In the genomic region with DNA sequence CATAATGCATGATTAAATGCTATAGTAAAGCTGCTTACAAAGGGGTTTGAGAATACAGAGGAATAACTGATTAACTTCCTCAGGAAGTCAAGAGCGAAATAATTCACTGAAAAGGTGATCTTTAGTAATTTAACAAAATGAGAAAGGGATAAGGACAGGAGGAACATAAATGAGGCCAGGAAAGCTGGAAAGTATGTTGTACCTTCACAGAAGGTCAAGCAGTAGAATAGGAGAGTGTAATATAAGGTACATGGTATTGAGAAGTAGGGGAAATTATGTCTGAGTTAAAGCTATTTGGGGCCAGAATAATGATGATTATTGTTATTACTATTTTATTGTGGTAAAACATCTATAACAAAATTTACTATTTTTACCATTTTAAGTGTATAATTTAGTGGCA, we compare ENCODE assay signal across 17 cellular contexts. TPM values are rescaled to one million over a fixed set of nuclear protein-coding genes. Genes with fewer than 3 reads are reported as not detected.
A peak's percentile ranks its signal among the peaks of the same experiment; 100 is the strongest.
DNase-seq lines count a peak whose midpoint lies in the region; ATAC-seq and FAIRE-seq lines count a peak whose summit lies in the region.
"Had no signal": no experiment of that assay in that cellular context is flagged by ENCODE, and none has a peak within 500 bp of the region (broad histone marks: within the 10 kb centered on the region; RNA-seq: fewer than 3 reads in every experiment).

No MANE protein-coding gene starts in this region.

- H3K36me3 Mint-ChIP-seq in activated T-cell treated with anti-CD3 and anti-CD28 coated beads, Interleukin-2, amount 50 U/mL, for 24 hours (ENCODE audit: low read depth): peaks cover 29% of the 10 kb centered on the region
- peaks cover 8% of the 10 kb centered on the region for H3K36me3 Mint-ChIP-seq in T-helper 17 cell (ENCODE audit: low read depth)
- peaks cover 0 to 4% of the 10 kb centered on the region in 2 donors for H3K36me3 Mint-ChIP-seq in naive B cell

- ATAC-seq in T-helper 17 cell (no peak), naive B cell (ENCODE audit: low read depth in 2 of 2) (no peak)
- ATAC-seq: A549, HCT116, K562 had no signal

- H3K27ac Mint-ChIP-seq in activated T-cell treated with anti-CD3 and anti-CD28 coated beads, Interleukin-2, amount 50 U/mL, for 24 hours: peak overlapping the region; percentile 100
- H3K27ac Mint-ChIP-seq in T-helper 17 cell (peak overlapping the region; percentile 29), naive B cell (peak overlapping the region; percentile 3 to 90 (median 50))

- H3K4me1 Mint-ChIP-seq in activated T-cell treated with anti-CD3 and anti-CD28 coated beads, Interleukin-2, amount 50 U/mL, for 24 hours (ENCODE audit: low read depth): peaks cover 58% of the 10 kb centered on the region
- peaks cover 34% of the 10 kb centered on the region for H3K4me1 Mint-ChIP-seq in T-helper 17 cell
- H3K4me1 Mint-ChIP-seq in naive B cell: peaks cover 36 to 68% (median 64%) of the 10 kb centered on the region in 3 donors

- H3K4me3 Mint-ChIP-seq in activated T-cell treated with anti-CD3 and anti-CD28 coated beads, Interleukin-2, amount 50 U/mL, for 24 hours: peak overlapping the region; percentile 42
- H3K4me3 Mint-ChIP-seq in T-helper 17 cell (no peak overlapping the region), naive B cell (peak overlapping the region in 2 of 8 donors; percentile 5 to 48)

- FAIRE-seq in GM18507 (lab: Jason Lieb, UNC): peak; percentile 29
- FAIRE-seq: A549, K562 had no signal

- DNase-seq in activated T-cell treated with anti-CD3 and anti-CD28 coated beads, Interleukin-2, amount 50 U/mL, for 24 hours: no peak
- DNase-seq in activated T-cell treated with anti-CD3 and anti-CD28 coated beads for 4 hours (no peak), GM18507 (ENCODE audit: extremely low spot score, insufficient read length, low read depth) (no peak), T-helper 17 cell (no peak), naive B cell (no peak), SIG-M5 (lab: John Stamatoyannopoulos, UW) (no peak), NCI-H69 (lab: John Stamatoyannopoulos, UW) (no peak), anterior cingulate cortex (lab: John Stamatoyannopoulos, UW) (no peak)
- DNase-seq: Caco-2, DMS53, GM23248, NCI-H1092, NCI-H1694, NCI-H345 had no signal

- no peaks in the 10 kb centered on the region for H3K9me3 ChIP-seq in T-helper 17 cell (ENCODE audit: control insufficient read depth, low read length, poor library complexity, severe bottlenecking)
- H3K9me3 ChIP-seq: A549, Caco-2 had no signal

- no peaks in the 10 kb centered on the region for H3K9me3 Mint-ChIP-seq in activated T-cell treated with anti-CD3 and anti-CD28 coated beads, Interleukin-2, amount 50 U/mL, for 24 hours
- H3K9me3 Mint-ChIP-seq in naive B cell: no peaks in the 10 kb centered on the region

- H3K27me3 Mint-ChIP-seq in activated T-cell treated with anti-CD3 and anti-CD28 coated beads, Interleukin-2, amount 50 U/mL, for 24 hours: no peaks in the 10 kb centered on the region
- H3K27me3 Mint-ChIP-seq in T-helper 17 cell: no peaks in the 10 kb centered on the region
- no peaks in the 10 kb centered on the region for H3K27me3 Mint-ChIP-seq in naive B cell

RNA-seq across cellular contexts. Expression of a gene that starts 19.2 kb away (rescaled TPM):
- total RNA-seq in T-helper 17 cell: 10 to 100 TPM; 41.5 to 48.8 TPM
- 10 to 100 TPM; 60.0 to 74.7 (median 63.9) TPM for polyA plus RNA-seq in naive B cell (ENCODE audit: low read depth in 6 of 6)

Comparison
In these comparisons a context has a peak if more than half of its experiments do, and no peak if none do; other contexts are left out.
1. H3K27ac Mint-ChIP-seq: peak in every context shown above with its lines; median percentile 100 in activated T-cell treated with anti-CD3 and anti-CD28 coated beads, Interleukin-2, amount 50 U/mL, for 24 hours; 50 in naive B cell; 29 in T-helper 17 cell.